11 cellular contexts compared by ENCODE assay signal in genomic region chr1:202165267-202165941, GRCh38. TPM values are rescaled to one million over a fixed set of nuclear protein-coding genes. Genes with fewer than 3 reads are reported as not detected.
DNase-seq lines count a peak whose midpoint lies in the region; ATAC-seq lines count a peak whose summit lies in the region.
"Had no signal": no experiment of that assay in that cellular context is flagged by ENCODE, and none has a peak within 500 bp of the region (broad histone marks: within the 10 kb centered on the region; RNA-seq: fewer than 3 reads in every experiment).

No MANE protein-coding gene starts in this region.

- peaks cover 62% of the 10 kb centered on the region for H3K4me1 Mint-ChIP-seq in activated T-cell treated with anti-CD3 and anti-CD28 coated beads, Interleukin-2, amount 50 U/mL, for 72 hours (ENCODE audit: low read depth)
- H3K4me1 Mint-ChIP-seq in naive thymus-derived CD8-positive, alpha-beta T cell = peaks cover 30 to 62% (median 61%) of the 10 kb centered on the region in 4 donors

- H3K36me3 Mint-ChIP-seq in activated T-cell treated with anti-CD3 and anti-CD28 coated beads, Interleukin-2, amount 50 U/mL, for 72 hours (ENCODE audit: insufficient read depth in 2 of 2) = peaks cover 0 to 3% of the 10 kb centered on the region in 2 donors
- no peaks in the 10 kb centered on the region for H3K36me3 Mint-ChIP-seq in naive thymus-derived CD8-positive, alpha-beta T cell
- H3K36me3 Mint-ChIP-seq: brain, neural progenitor cell had no signal

- H3K27me3 Mint-ChIP-seq in activated T-cell treated with anti-CD3 and anti-CD28 coated beads, Interleukin-2, amount 50 U/mL, for 72 hours (ENCODE audit: low read depth) = no peaks in the 10 kb centered on the region
- H3K27me3 Mint-ChIP-seq in naive thymus-derived CD8-positive, alpha-beta T cell = no peaks in the 10 kb centered on the region
- H3K27me3 Mint-ChIP-seq: brain had no signal

- H3K4me3 Mint-ChIP-seq in activated T-cell treated with anti-CD3 and anti-CD28 coated beads, Interleukin-2, amount 50 U/mL, for 72 hours = peak overlapping the region; percentile 86 to 100
- peak overlapping the region in 9 of 10 donors; percentile 51 to 100 (median 73) for H3K4me3 Mint-ChIP-seq in naive thymus-derived CD8-positive, alpha-beta T cell
- H3K4me3 Mint-ChIP-seq: brain, neural progenitor cell had no signal

- intact Hi-C loops in cardiac septum (cut with DNase I) = no loop called here

- peak overlapping the region; percentile 31 for H3K27ac ChIP-seq in thymus (ENCODE audit: low read depth)
- H3K27ac ChIP-seq: neural progenitor cell, VCaP had no signal

- no peaks in the 10 kb centered on the region for H3K27me3 ChIP-seq in thymus (ENCODE audit: control insufficient read depth, insufficient read depth)
- H3K27me3 ChIP-seq: neural progenitor cell had no signal

- no peaks in the 10 kb centered on the region for H3K9me3 Mint-ChIP-seq in activated T-cell treated with anti-CD3 and anti-CD28 coated beads, Interleukin-2, amount 50 U/mL, for 72 hours
- no peaks in the 10 kb centered on the region for H3K9me3 Mint-ChIP-seq in naive thymus-derived CD8-positive, alpha-beta T cell
- H3K9me3 Mint-ChIP-seq: brain, neural progenitor cell had no signal

- no peaks in the 10 kb centered on the region for H3K36me3 ChIP-seq in thymus (ENCODE audit: control insufficient read depth, insufficient read depth)
- H3K36me3 ChIP-seq: neural progenitor cell had no signal

- no peak overlapping the region for H3K4me3 ChIP-seq in thymus (ENCODE audit: low read length)
- H3K4me3 ChIP-seq: neural progenitor cell had no signal

- peaks cover 60% of the 10 kb centered on the region for H3K4me1 ChIP-seq in thymus (ENCODE audit: control insufficient read depth, insufficient read depth, low read length)

- peak overlapping the region; percentile 90 for H3K27ac Mint-ChIP-seq in activated T-cell treated with anti-CD3 and anti-CD28 coated beads, Interleukin-2, amount 50 U/mL, for 72 hours
- peak overlapping the region in 7 of 10 donors; percentile 26 to 89 (median 72) for H3K27ac Mint-ChIP-seq in naive thymus-derived CD8-positive, alpha-beta T cell
- H3K27ac Mint-ChIP-seq: brain, neural progenitor cell had no signal

- peak; percentile 10 for ATAC-seq in activated T-cell treated with anti-CD3 and anti-CD28 coated beads, Interleukin-2, amount 50 U/mL, for 72 hours (replicated peaks in 1 of 2)
- no peak for ATAC-seq in naive thymus-derived CD8-positive, alpha-beta T cell
- ATAC-seq in HG03439 (IDR thresholded peaks at IDR 0.05; ENCODE audit: unreplicated experiment) = no peak

- no peaks in the 10 kb centered on the region for H3K9me3 ChIP-seq in thymus (ENCODE audit: control insufficient read depth)

- WGBS in thymus = 75% methylated on average over 20 of the region's 20 CpGs

- DNase-seq in T-helper 2 cell (peak in 3 of 5 experiments; percentile 24 to 69 (median 41)), cardiac septum (ENCODE audit: low spot score) (no peak), D341Med (ENCODE audit: low spot score) (no peak)
- DNase-seq in activated T-cell treated with anti-CD3 and anti-CD28 coated beads, Interleukin-2, amount 50 U/mL, for 72 hours = peak; percentile 44 to 55
- DNase-seq in naive thymus-derived CD8-positive, alpha-beta T cell = no peak
- DNase-seq: NCI-H1048 had no signal

- POLR2A ChIA-PET in naive thymus-derived CD8-positive, alpha-beta T cell (lab: Charles Lee) = interaction anchor here (0.8 to 1.1 kb wide), 3 partner anchors 11 to 24 kb away, joined by 3 to 5 read pairs (median 3); partner anchors contain the start of gene ARL8A

RNA-seq across cellular contexts. Expression of gene PTPN7, which starts 5.0 kb away (rescaled TPM):
- total RNA-seq in activated T-cell treated with anti-CD3 and anti-CD28 coated beads, Interleukin-2, amount 50 U/mL, for 72 hours = 100 to 1,000 TPM; 196 to 201 TPM
- 10 to 100 TPM; 35.9 to 37.4 TPM for total RNA-seq in naive thymus-derived CD8-positive, alpha-beta T cell
- polyA plus RNA-seq in naive thymus-derived CD8-positive, alpha-beta T cell = 10 to 100 TPM; 37.7 to 44.4 (median 39.1) TPM
- polyA plus RNA-seq in thymus = 75.2 TPM
- total RNA-seq in cardiac septum = 1.2 TPM

RNA-seq across cellular contexts. Expression of gene ARL8A, which starts 20.9 kb away (rescaled TPM):
- 10 to 100 TPM; 58.1 to 77.1 TPM for total RNA-seq in activated T-cell treated with anti-CD3 and anti-CD28 coated beads, Interleukin-2, amount 50 U/mL, for 72 hours
- total RNA-seq in naive thymus-derived CD8-positive, alpha-beta T cell = 10 to 100 TPM; 43.3 to 50.0 TPM
- polyA plus RNA-seq in naive thymus-derived CD8-positive, alpha-beta T cell = 1 to 10 TPM; 4.9 to 6.4 (median 5.6) TPM
- 29.5 TPM for polyA plus RNA-seq in thymus
- total RNA-seq in cardiac septum = 74.5 TPM

RNA-seq across cellular contexts. Expression of gene LGR6, which starts 28.2 kb away (rescaled TPM):
- total RNA-seq in activated T-cell treated with anti-CD3 and anti-CD28 coated beads, Interleukin-2, amount 50 U/mL, for 72 hours = under 1 TPM; 0.22 to 0.69 TPM
- under 1 TPM; 0.25 to 0.47 TPM for total RNA-seq in naive thymus-derived CD8-positive, alpha-beta T cell
- polyA plus RNA-seq in naive thymus-derived CD8-positive, alpha-beta T cell = 1 to 10 TPM in 1 of 3 donors, not detected in 2; 6.2 TPM
- 1.0 TPM for polyA plus RNA-seq in thymus
- 0.86 TPM for total RNA-seq in cardiac septum

RNA-seq across cellular contexts. Expression of gene GPR37L1, which starts 42.7 kb away (rescaled TPM):
- total RNA-seq in activated T-cell treated with anti-CD3 and anti-CD28 coated beads, Interleukin-2, amount 50 U/mL, for 72 hours = not detected
- total RNA-seq in naive thymus-derived CD8-positive, alpha-beta T cell = not detected
- polyA plus RNA-seq in naive thymus-derived CD8-positive, alpha-beta T cell = under 1 TPM in 2 of 3 donors, not detected in 1; 0.02 to 0.19 TPM
- 0.09 TPM for polyA plus RNA-seq in thymus
- total RNA-seq in cardiac septum = not detected

Comparison
In these comparisons a context has a peak if more than half of its experiments do, and no peak if none do; other contexts are left out.
1. DNase-seq: peak in T-helper 2 cell (3 of 5) and activated T-cell treated with anti-CD3 and anti-CD28 coated beads, Interleukin-2, amount 50 U/mL, for 72 hours (2 of 2); none in naive thymus-derived CD8-positive, alpha-beta T cell (0 of 10), cardiac septum (single experiment) and D341Med (single experiment).
2. ATAC-seq: peak in activated T-cell treated with anti-CD3 and anti-CD28 coated beads, Interleukin-2, amount 50 U/mL, for 72 hours (2 of 2); none in naive thymus-derived CD8-positive, alpha-beta T cell (0 of 2) and HG03439 (single experiment).
3. RNA of gene PTPN7, which starts 5.0 kb away (total RNA-seq): 196 to 201 TPM in activated T-cell treated with anti-CD3 and anti-CD28 coated beads, Interleukin-2, amount 50 U/mL, for 72 hours and 35.9 to 37.4 TPM in naive thymus-derived CD8-positive, alpha-beta T cell; 1.2 TPM in cardiac septum (single experiment); every median in the first group is over 10 times any median in the second.